In the genomic region with DNA sequence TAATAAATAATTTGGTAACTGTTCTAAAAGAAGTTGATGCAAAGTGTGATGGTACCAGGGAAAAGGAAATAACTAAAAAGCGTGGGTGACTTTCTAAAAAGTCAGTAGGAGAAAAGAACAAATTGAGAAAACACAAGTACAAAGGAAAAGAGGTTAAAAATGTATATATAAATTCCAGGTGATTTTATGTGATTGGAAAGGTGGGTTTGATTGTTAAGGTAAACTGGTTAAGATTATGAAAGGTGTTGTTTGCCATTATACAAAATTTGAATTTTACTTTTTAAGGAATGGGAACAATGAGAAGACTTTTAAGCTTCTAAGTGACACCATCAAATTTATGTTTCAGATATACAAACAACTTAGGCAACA, we compare ENCODE assay signal across 11 cellular contexts. TPM values are rescaled to one million over a fixed set of nuclear protein-coding genes. Genes with fewer than 3 reads are reported as not detected.
DNase-seq lines count a peak whose midpoint lies in the region; ATAC-seq, FAIRE-seq and TF ChIP-seq lines count a peak whose summit lies in the region.
"Had no signal": no experiment of that assay in that cellular context is flagged by ENCODE, and none has a peak within 500 bp of the region (broad histone marks: within the 10 kb centered on the region; RNA-seq: fewer than 3 reads in every experiment).

No MANE protein-coding gene starts in this region.

- H3K4me1 ChIP-seq in astrocyte (ENCODE audit: insufficient read depth, low read length) (no peaks in the 10 kb centered on the region), tibial artery (peaks cover 0 to 33% (median 18%) of the 10 kb centered on the region in 4 donors)

- no peaks in the 10 kb centered on the region for H3K36me3 Mint-ChIP-seq in astrocyte (ENCODE audit: low read depth, unreplicated experiment)
- peaks cover 2% of the 10 kb centered on the region for H3K36me3 Mint-ChIP-seq in memory B cell
- H3K36me3 Mint-ChIP-seq in natural killer cell: no peaks in the 10 kb centered on the region
- peaks cover 3% of the 10 kb centered on the region for H3K36me3 Mint-ChIP-seq in activated T-cell treated with anti-CD3 and anti-CD28 coated beads, Interleukin-2, amount 50 U/mL, for 4 hours (ENCODE audit: insufficient read depth)
- H3K36me3 Mint-ChIP-seq: mesothelial cell of epicardium had no signal

- peak overlapping the region; percentile 90 for H2AFZ ChIP-seq in astrocyte (ENCODE audit: low read depth, low read length)

- H3K4me3 Mint-ChIP-seq in astrocyte (ENCODE audit: unreplicated experiment): no peak overlapping the region
- peak overlapping the region; percentile 11 for H3K4me3 Mint-ChIP-seq in memory B cell
- H3K4me3 Mint-ChIP-seq in natural killer cell: no peak overlapping the region
- no peak overlapping the region for H3K4me3 Mint-ChIP-seq in activated T-cell treated with anti-CD3 and anti-CD28 coated beads, Interleukin-2, amount 50 U/mL, for 4 hours
- H3K4me3 Mint-ChIP-seq: mesothelial cell of epicardium had no signal

- H3K27ac ChIP-seq in astrocyte (ENCODE audit: low read depth, low read length): no peak overlapping the region
- H3K27ac ChIP-seq in tibial artery: peak overlapping the region; percentile 88 to 94

- TF ChIP-seq CTCF in HFF-Myc (IDR thresholded peaks at IDR 0.05; ENCODE audit: low read depth, low read length, missing control alignments) (no peak), astrocyte (IDR thresholded peaks at IDR 0.05; ENCODE audit: insufficient read depth, low read depth, low read length) (no peak), tibial artery (IDR thresholded peaks at IDR 0.05) (no peak), natural killer cell (IDR thresholded peaks at IDR 0.05) (no peak)

- H3K27me3 ChIP-seq in astrocyte (ENCODE audit: insufficient read depth, low read length) (no peaks in the 10 kb centered on the region), tibial artery (no peaks in the 10 kb centered on the region)

- H3K36me3 ChIP-seq in astrocyte (ENCODE audit: insufficient read depth, low read length) (no peaks in the 10 kb centered on the region), tibial artery (no peaks in the 10 kb centered on the region)

- peaks cover 28% of the 10 kb centered on the region for H3K79me2 ChIP-seq in astrocyte (ENCODE audit: insufficient read depth, low read length)

- ATAC-seq in memory B cell (ENCODE audit: low read depth) (no peak), natural killer cell (no peak)
- ATAC-seq in activated T-cell treated with anti-CD3 and anti-CD28 coated beads, Interleukin-2, amount 50 U/mL, for 4 hours: no peak

- H3K9me3 ChIP-seq in astrocyte (ENCODE audit: insufficient read depth, low read depth, low read length): no peaks in the 10 kb centered on the region
- H3K9me3 ChIP-seq in tibial artery: no peaks in the 10 kb centered on the region

- DNase-seq in HFF-Myc (ENCODE audit: extremely low read depth, low read depth): no peak
- no peak for DNase-seq in astrocyte (ENCODE audit: low read depth)
- DNase-seq in memory B cell (ENCODE audit: low spot score in 2 of 2): no peak
- DNase-seq in tibial artery: no peak
- DNase-seq in natural killer cell: no peak
- DNase-seq in iPS-NIHi7 (ENCODE audit: extremely low spot score): no peak
- DNase-seq in activated T-cell treated with anti-CD3 and anti-CD28 coated beads, Interleukin-2, amount 50 U/mL, for 4 hours: no peak
- DNase-seq: activated T-cell treated with anti-CD3 and anti-CD28 coated beads, Interleukin-2, amount 50 U/mL, for 1 hour; stimulated activated CD4-positive, alpha-beta T cell treated with anti-CD3 and anti-CD28 coated beads, Interleukin-4, amount 100 ng/mL, for 24 hours; T-helper 2 cell had no signal

- no peaks in the 10 kb centered on the region for H3K9me3 Mint-ChIP-seq in astrocyte (ENCODE audit: unreplicated experiment)
- no peaks in the 10 kb centered on the region for H3K9me3 Mint-ChIP-seq in memory B cell
- H3K9me3 Mint-ChIP-seq in natural killer cell: no peaks in the 10 kb centered on the region
- no peaks in the 10 kb centered on the region for H3K9me3 Mint-ChIP-seq in activated T-cell treated with anti-CD3 and anti-CD28 coated beads, Interleukin-2, amount 50 U/mL, for 4 hours
- H3K9me3 Mint-ChIP-seq: mesothelial cell of epicardium had no signal

- FAIRE-seq in astrocyte (lab: Jason Lieb, UNC): no peak

- H3K27ac Mint-ChIP-seq in astrocyte (ENCODE audit: unreplicated experiment) (no peak overlapping the region), memory B cell (no peak overlapping the region), natural killer cell (no peak overlapping the region)
- H3K27ac Mint-ChIP-seq: mesothelial cell of epicardium had no signal

- no peaks in the 10 kb centered on the region for H4K20me1 ChIP-seq in astrocyte (ENCODE audit: insufficient read depth, low read length)

- H3K4me2 ChIP-seq in astrocyte (ENCODE audit: low read length): peak overlapping the region; percentile 85

- intact Hi-C loops in tibial artery (cut with DNase I; ENCODE audit: low total_unique reads): no loop called here
- intact Hi-C loops in natural killer cell (cut with micrococcal nuclease): no loop called here

- H3K4me1 Mint-ChIP-seq in astrocyte (ENCODE audit: low read depth, unreplicated experiment) (no peaks in the 10 kb centered on the region), memory B cell (peaks cover 4% of the 10 kb centered on the region), natural killer cell (peaks cover 0 to 4% of the 10 kb centered on the region in 2 donors)
- peaks cover 3% of the 10 kb centered on the region for H3K4me1 Mint-ChIP-seq in activated T-cell treated with anti-CD3 and anti-CD28 coated beads, Interleukin-2, amount 50 U/mL, for 4 hours (ENCODE audit: low read depth)

- H3K27me3 Mint-ChIP-seq in astrocyte (ENCODE audit: low read depth, unreplicated experiment): no peaks in the 10 kb centered on the region
- H3K27me3 Mint-ChIP-seq in memory B cell: peaks cover 4% of the 10 kb centered on the region
- H3K27me3 Mint-ChIP-seq in natural killer cell (ENCODE audit: low read depth in 2 of 2): peaks cover 0 to 7% of the 10 kb centered on the region in 2 donors
- peaks cover 2% of the 10 kb centered on the region for H3K27me3 Mint-ChIP-seq in activated T-cell treated with anti-CD3 and anti-CD28 coated beads, Interleukin-2, amount 50 U/mL, for 4 hours (ENCODE audit: low read depth)

- peak overlapping the region; percentile 73 for H3K4me3 ChIP-seq in HFF-Myc (replicated peaks; ENCODE audit: low read depth, low read length)
- peak overlapping the region; percentile 98 for H3K4me3 ChIP-seq in astrocyte (ENCODE audit: insufficient read depth, low read depth, low read length)
- peak overlapping the region; percentile 94 to 96 for H3K4me3 ChIP-seq in tibial artery

- peak overlapping the region; percentile 94 for H3K9ac ChIP-seq in astrocyte (ENCODE audit: low read length)

RNA-seq across cellular contexts. Expression of a gene that starts 0.9 kb away (rescaled TPM):
- total RNA-seq in astrocyte (48.9 and 50.4 TPM in 2 replicates), natural killer cell (10 to 100 TPM; 46.0 to 51.2 (median 50.4) TPM)
- total RNA-seq in activated T-cell treated with anti-CD3 and anti-CD28 coated beads, Interleukin-2, amount 50 U/mL, for 4 hours: 10 to 100 TPM; 65.6 to 79.9 (median 67.1) TPM

RNA-seq across cellular contexts. Expression of a gene that starts 24.1 kb away (rescaled TPM):
- total RNA-seq in astrocyte (0.50 and 0.59 TPM in 2 replicates), natural killer cell (under 1 TPM; 0.09 to 0.45 (median 0.18) TPM)
- total RNA-seq in activated T-cell treated with anti-CD3 and anti-CD28 coated beads, Interleukin-2, amount 50 U/mL, for 4 hours: under 1 TPM in 2 of 3 donors, not detected in 1; 0.08 TPM

RNA-seq across cellular contexts. Expression of a gene that starts 43.1 kb away (rescaled TPM):
- total RNA-seq in astrocyte (not detected in 2 replicates), natural killer cell (not detected)
- not detected for total RNA-seq in activated T-cell treated with anti-CD3 and anti-CD28 coated beads, Interleukin-2, amount 50 U/mL, for 4 hours
- total RNA-seq: mesothelial cell of epicardium had no signal
